Comparison of ENCODE assay signal across 12 cellular contexts in the genomic region with DNA sequence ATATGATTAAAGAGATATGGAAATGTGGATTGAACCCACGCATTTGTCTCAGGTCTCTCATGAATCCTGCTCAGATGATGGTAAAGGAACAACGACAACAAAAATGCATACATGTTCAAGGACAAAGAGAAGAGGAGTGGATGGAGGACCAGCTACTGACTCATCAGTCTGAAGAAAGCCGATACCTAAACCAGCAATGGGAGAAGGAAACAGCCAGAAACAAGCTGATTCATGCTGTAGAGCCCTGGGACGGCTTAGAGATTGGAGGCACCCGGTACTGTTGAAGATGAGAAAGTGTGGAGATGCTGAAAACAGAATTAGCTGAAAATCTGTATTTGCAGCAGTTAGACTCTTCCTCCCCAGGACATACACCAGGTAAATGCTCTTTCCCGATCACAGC. TPM values are rescaled to one million over a fixed set of nuclear protein-coding genes. Genes with fewer than 3 reads are reported as not detected.
"Had no signal": no experiment of that assay in that cellular context is flagged by ENCODE, and none has a peak within 500 bp of the region (broad histone marks: within the 10 kb centered on the region; RNA-seq: fewer than 3 reads in every experiment).

No MANE protein-coding gene starts in this region.

- H3K9me3 ChIP-seq: pancreas, thyroid gland had no signal

- DNase-seq: activated CD4-positive, alpha-beta T cell treated with anti-CD3 and anti-CD28 coated beads, Interleukin-2, amount 10 ng/mL, durations not matched to agents 24 days and 14 days; activated CD4-positive, CD25-positive, alpha-beta regulatory T cell; activated naive CD8-positive, alpha-beta T cell treated with anti-CD3 and anti-CD28 coated beads for 36 hours; amygdala; brain microvascular endothelial cell; naive thymus-derived CD4-positive, alpha-beta T cell; pancreas; sigmoid colon; stimulated activated CD4-positive, alpha-beta T cell treated with anti-CD3 and anti-CD28 coated beads, Interleukin-2, amount 100 ng/mL, for 24 hours; T-helper 2 cell; thyroid gland had no signal

- H3K36me3 ChIP-seq: brain microvascular endothelial cell, pancreas, sigmoid colon, thyroid gland had no signal

- H3K27ac ChIP-seq: brain microvascular endothelial cell, pancreas, sigmoid colon, thyroid gland had no signal

- H3K4me1 ChIP-seq: pancreas, sigmoid colon, thyroid gland had no signal

- H3K4me3 ChIP-seq: pancreas, sigmoid colon, thyroid gland had no signal

- ATAC-seq: left lobe of liver; naive thymus-derived CD4-positive, alpha-beta T cell; pancreas had no signal

- H3K27me3 ChIP-seq: brain microvascular endothelial cell, sigmoid colon, thyroid gland had no signal

RNA-seq across cellular contexts. Expression of gene RIPPLY2, which starts 14.4 kb away (rescaled TPM):
- total RNA-seq: activated CD4-positive, alpha-beta T cell treated with anti-CD3 and anti-CD28 coated beads, Interleukin-2, amount 10 ng/mL, durations not matched to agents 24 days and 14 days; activated naive CD8-positive, alpha-beta T cell treated with anti-CD3 and anti-CD28 coated beads for 36 hours; left lobe of liver; naive thymus-derived CD4-positive, alpha-beta T cell; sigmoid colon; thyroid gland had no signal
- polyA plus RNA-seq: naive thymus-derived CD4-positive, alpha-beta T cell had no signal
